Comparison of ENCODE assay signal across 8 cellular contexts in genomic region chr5:109865636-109866035, GRCh38.
A peak's percentile ranks its signal among the peaks of the same experiment; 100 is the strongest.
DNase-seq lines count a peak whose midpoint lies in the region; ATAC-seq and TF ChIP-seq lines count a peak whose summit lies in the region.

No MANE protein-coding gene starts in this region.

- no peak overlapping the region for H3K4me3 Mint-ChIP-seq in activated T-helper 1 cell treated with anti-CD3 and anti-CD28 coated beads, Interleukin-12 subunit alpha, Interleukin-12 subunit beta, Interleukin-2, Interleukin-4 antibody, amounts not matched to agents 30 ng/mL and 10 ng/mL and 1 ng/mL, durations not matched to agents 14 hours and 24 hours and 36 hours

- peak; percentile 54 for ATAC-seq in HG03354 (IDR thresholded peaks at IDR 0.05; ENCODE audit: poor library complexity, severe bottlenecking, unreplicated experiment)
- ATAC-seq in left lung = peak; percentile 62
- no peak for ATAC-seq in GM19395 (IDR thresholded peaks at IDR 0.05; ENCODE audit: unreplicated experiment)

- no peak overlapping the region for H3K4me3 ChIP-seq in left lung

- intact Hi-C loops in activated T-helper 1 cell treated with anti-CD3 and anti-CD28 coated beads, Interleukin-12 subunit alpha, Interleukin-12 subunit beta, Interleukin-2, Interleukin-4 antibody, amounts not matched to agents 30 ng/mL and 10 ng/mL and 1 ng/mL, durations not matched to agents 14 hours and 24 hours and 36 hours (cut with micrococcal nuclease) = no loop called here
- intact Hi-C loops in left lung (cut with DNase I) = no loop called here

- H3K36me3 Mint-ChIP-seq in activated T-helper 1 cell treated with anti-CD3 and anti-CD28 coated beads, Interleukin-12 subunit alpha, Interleukin-12 subunit beta, Interleukin-2, Interleukin-4 antibody, amounts not matched to agents 30 ng/mL and 10 ng/mL and 1 ng/mL, durations not matched to agents 14 hours and 24 hours and 36 hours (ENCODE audit: low read depth) = peaks cover 63% of the 10 kb centered on the region

- peak; percentile 65 for DNase-seq in COLO668 (lab: John Stamatoyannopoulos, UW; ENCODE audit: unreplicated experiment)
- DNase-seq in activated T-helper 1 cell treated with anti-CD3 and anti-CD28 coated beads, Interleukin-12 subunit alpha, Interleukin-12 subunit beta, Interleukin-2, Interleukin-4 antibody, amounts not matched to agents 30 ng/mL and 10 ng/mL and 1 ng/mL, durations not matched to agents 14 hours and 24 hours and 36 hours (ENCODE audit: low spot score) = no peak
- DNase-seq in left lung = no peak
- no peak for DNase-seq in NOMO-1 (lab: John Stamatoyannopoulos, UW; ENCODE audit: unreplicated experiment in 2 of 2)
- DNase-seq in T-helper 9 cell = no peak
- no peak for DNase-seq in NK-92 (lab: John Stamatoyannopoulos, UW; ENCODE audit: unreplicated experiment)

- peaks cover 51% of the 10 kb centered on the region for H3K4me1 Mint-ChIP-seq in activated T-helper 1 cell treated with anti-CD3 and anti-CD28 coated beads, Interleukin-12 subunit alpha, Interleukin-12 subunit beta, Interleukin-2, Interleukin-4 antibody, amounts not matched to agents 30 ng/mL and 10 ng/mL and 1 ng/mL, durations not matched to agents 14 hours and 24 hours and 36 hours (ENCODE audit: low read depth)

- peaks cover 0 to 57% of the 10 kb centered on the region in 2 donors for H3K36me3 ChIP-seq in left lung

- no peaks in the 10 kb centered on the region for H3K27me3 ChIP-seq in left lung

- no peak overlapping the region for H3K27ac ChIP-seq in left lung

- H3K27ac Mint-ChIP-seq in activated T-helper 1 cell treated with anti-CD3 and anti-CD28 coated beads, Interleukin-12 subunit alpha, Interleukin-12 subunit beta, Interleukin-2, Interleukin-4 antibody, amounts not matched to agents 30 ng/mL and 10 ng/mL and 1 ng/mL, durations not matched to agents 14 hours and 24 hours and 36 hours = peak overlapping the region; percentile 32

- H3K4me1 ChIP-seq in left lung = no peaks in the 10 kb centered on the region

- no peaks in the 10 kb centered on the region for H3K9me3 Mint-ChIP-seq in activated T-helper 1 cell treated with anti-CD3 and anti-CD28 coated beads, Interleukin-12 subunit alpha, Interleukin-12 subunit beta, Interleukin-2, Interleukin-4 antibody, amounts not matched to agents 30 ng/mL and 10 ng/mL and 1 ng/mL, durations not matched to agents 14 hours and 24 hours and 36 hours

- TF ChIP-seq CTCF in left lung (IDR thresholded peaks at IDR 0.05) = no peak

- no peaks in the 10 kb centered on the region for H3K9me3 ChIP-seq in left lung

- no peaks in the 10 kb centered on the region for H3K27me3 Mint-ChIP-seq in activated T-helper 1 cell treated with anti-CD3 and anti-CD28 coated beads, Interleukin-12 subunit alpha, Interleukin-12 subunit beta, Interleukin-2, Interleukin-4 antibody, amounts not matched to agents 30 ng/mL and 10 ng/mL and 1 ng/mL, durations not matched to agents 14 hours and 24 hours and 36 hours (ENCODE audit: insufficient read depth)
